In the genomic region with DNA sequence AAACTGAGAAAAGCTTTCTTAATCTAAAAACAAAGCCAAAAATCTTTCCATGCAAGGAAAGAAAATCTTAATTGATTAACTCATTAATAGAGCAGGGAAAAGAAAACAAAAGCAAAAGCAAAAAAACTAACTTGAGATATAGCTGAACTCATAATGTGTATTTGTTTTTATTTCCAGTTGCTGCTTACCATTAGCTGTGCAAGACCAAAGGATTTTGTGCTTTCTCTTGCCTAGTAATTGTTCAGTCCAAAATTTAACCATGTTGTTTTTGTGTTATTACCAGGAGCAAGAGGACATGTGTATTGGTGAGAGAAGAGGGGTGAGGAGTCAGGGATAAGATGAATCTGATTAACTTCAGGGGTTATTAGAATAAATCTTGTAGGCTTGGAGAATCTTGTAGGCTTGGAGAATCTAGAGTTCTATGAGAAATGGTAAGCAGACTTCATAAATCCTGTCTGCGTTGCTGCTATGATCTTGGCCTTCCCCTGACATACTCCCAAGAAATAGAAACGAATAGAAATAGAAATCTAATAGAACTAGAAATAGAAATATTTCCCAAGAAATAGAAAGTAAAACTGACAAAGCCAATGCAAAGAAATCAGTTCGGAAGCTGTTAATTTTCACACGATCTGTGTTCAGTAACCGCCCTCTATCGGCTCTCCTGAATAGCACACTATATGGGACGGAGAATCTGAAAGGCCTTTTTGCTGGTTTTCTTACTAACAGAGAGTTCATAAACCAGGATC, we compare ENCODE assay signal across 8 cellular contexts.
DNase-seq lines count a peak whose midpoint lies in the region; ATAC-seq and TF ChIP-seq lines count a peak whose summit lies in the region.

No MANE protein-coding gene starts in this region.

- ATAC-seq in GM21576 (IDR thresholded peaks at IDR 0.05; ENCODE audit: unreplicated experiment), result peak; percentile 43
- ATAC-seq in lower lobe of right lung, result peak; percentile 76 to 88
- ATAC-seq in thoracic aorta (ENCODE audit: insufficient number of reproducible peaks, low FRiP score, low read depth), result peak; percentile 51

- H3K4me3 Mint-ChIP-seq in T-helper 1 cell treated with Interleukin-12 subunit alpha and Interleukin-12 subunit beta and Interleukin-4 antibody, amounts not matched to agents 30 μg/mL and 1 μg/mL, for 36 hours, result peak overlapping the region; percentile 84

- H3K27me3 Mint-ChIP-seq in T-helper 1 cell treated with Interleukin-12 subunit alpha and Interleukin-12 subunit beta and Interleukin-4 antibody, amounts not matched to agents 30 μg/mL and 1 μg/mL, for 36 hours (ENCODE audit: low read depth), result no peaks in the 10 kb centered on the region

- H3K4me1 ChIP-seq in lower lobe of right lung (peaks cover 30% of the 10 kb centered on the region), thoracic aorta (ENCODE audit: control insufficient read depth in 1 of 2, low read depth in 2 of 2) (peaks cover 10 to 16% of the 10 kb centered on the region in 2 donors)

- H3K9me3 ChIP-seq in lower lobe of right lung, result no peaks in the 10 kb centered on the region
- no peaks in the 10 kb centered on the region for H3K9me3 ChIP-seq in thoracic aorta

- peaks cover 13% of the 10 kb centered on the region for H3K36me3 Mint-ChIP-seq in T-helper 1 cell treated with Interleukin-12 subunit alpha and Interleukin-12 subunit beta and Interleukin-4 antibody, amounts not matched to agents 30 μg/mL and 1 μg/mL, for 36 hours (ENCODE audit: low read depth)

- peak overlapping the region; percentile 80 for H3K27ac Mint-ChIP-seq in T-helper 1 cell treated with Interleukin-12 subunit alpha and Interleukin-12 subunit beta and Interleukin-4 antibody, amounts not matched to agents 30 μg/mL and 1 μg/mL, for 36 hours

- peak; percentile 83 for TF ChIP-seq CTCF in LNCaP clone FGC (IDR thresholded peaks at IDR 0.05; ENCODE audit: control insufficient read depth, extremely low read depth, insufficient read depth)
- no peak for TF ChIP-seq CTCF in coronary artery (IDR thresholded peaks at IDR 0.05)
- TF ChIP-seq CTCF in lower lobe of right lung (IDR thresholded peaks at IDR 0.05), result peak; percentile 85
- TF ChIP-seq CTCF in thoracic aorta (IDR thresholded peaks at IDR 0.05), result peak; percentile 69

- intact Hi-C loops in lower lobe of right lung (cut with DNase I), result loop anchor here (10.0 kb wide), 1 partner anchor 111 kb away; no protein-coding TSS in a partner anchor

- peak; percentile 4 for DNase-seq in GF-D8 (lab: John Stamatoyannopoulos, UW)
- no peak for DNase-seq in LNCaP clone FGC (ENCODE audit: low read depth)
- DNase-seq in coronary artery (ENCODE audit: low spot score), result no peak
- no peak for DNase-seq in lower lobe of right lung
- no peak for DNase-seq in thoracic aorta (ENCODE audit: low spot score)
- DNase-seq in ureter (ENCODE audit: low spot score), result no peak

- H3K4me3 ChIP-seq in LNCaP clone FGC (ENCODE audit: low read depth, low read length) (no peak overlapping the region), coronary artery (peak overlapping the region; percentile 53), lower lobe of right lung (peak overlapping the region; percentile 37), thoracic aorta (peak overlapping the region; percentile 58)

- H3K36me3 ChIP-seq in lower lobe of right lung (no peaks in the 10 kb centered on the region), thoracic aorta (no peaks in the 10 kb centered on the region)

- H3K27ac ChIP-seq in coronary artery (peak overlapping the region in 1 of 2 donors; percentile 61), lower lobe of right lung (peak overlapping the region; percentile 51), thoracic aorta (peak overlapping the region in 1 of 2 donors; percentile 14)

- H3K27me3 ChIP-seq in lower lobe of right lung (ENCODE audit: low read depth), result no peaks in the 10 kb centered on the region
- H3K27me3 ChIP-seq in thoracic aorta (replicated peaks; ENCODE audit: insufficient read depth), result no peaks in the 10 kb centered on the region

- peaks cover 14% of the 10 kb centered on the region for H3K9me3 Mint-ChIP-seq in T-helper 1 cell treated with Interleukin-12 subunit alpha and Interleukin-12 subunit beta and Interleukin-4 antibody, amounts not matched to agents 30 μg/mL and 1 μg/mL, for 36 hours

- H3K4me1 Mint-ChIP-seq in T-helper 1 cell treated with Interleukin-12 subunit alpha and Interleukin-12 subunit beta and Interleukin-4 antibody, amounts not matched to agents 30 μg/mL and 1 μg/mL, for 36 hours (ENCODE audit: low read depth), result peaks cover 55% of the 10 kb centered on the region
